20 cellular contexts compared by ENCODE assay signal in the genomic region with DNA sequence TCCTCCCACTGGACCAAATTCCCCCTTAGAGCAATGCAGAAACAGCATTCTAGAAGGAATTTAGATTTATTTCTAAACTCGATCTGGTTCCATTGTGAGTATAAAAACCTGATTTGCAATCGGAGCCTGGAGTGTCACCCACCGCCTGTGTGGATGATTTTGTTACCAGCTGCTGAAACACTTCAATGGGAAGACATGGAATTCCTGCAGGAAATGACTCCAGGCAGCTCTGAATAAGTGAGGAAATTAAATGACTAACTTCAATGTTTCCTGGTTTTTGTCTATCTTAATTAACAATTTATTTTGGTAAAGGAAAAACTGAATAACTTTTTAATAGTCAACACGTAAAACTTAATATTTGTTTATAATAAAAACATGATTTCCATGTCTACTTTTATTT. TPM values are rescaled to one million over a fixed set of nuclear protein-coding genes. Genes with fewer than 3 reads are reported as not detected.
DNase-seq lines count a peak whose midpoint lies in the region; ATAC-seq, FAIRE-seq and TF ChIP-seq lines count a peak whose summit lies in the region.
"Had no signal": no experiment of that assay in that cellular context is flagged by ENCODE, and none has a peak within 500 bp of the region (broad histone marks: within the 10 kb centered on the region; RNA-seq: fewer than 3 reads in every experiment).

No MANE protein-coding gene starts in this region.

- ATAC-seq in GM18517 (IDR thresholded peaks at IDR 0.05; ENCODE audit: unreplicated experiment): no peak
- ATAC-seq in GM18858 (IDR thresholded peaks at IDR 0.05; ENCODE audit: unreplicated experiment): no peak
- ATAC-seq: HepG2 had no signal

- no TSS peak for BruUV-seq in A673 (replicated peaks; lab: Mats Ljungman, UMichigan)

- no peak for FAIRE-seq in GM19239 (lab: Jason Lieb, UNC)
- FAIRE-seq: A204.1, HepG2 had no signal

- no peak overlapping the region for H3K4me3 ChIP-seq in A673 (ENCODE audit: low read depth, low read length, poor library complexity, severe bottlenecking)
- no peak overlapping the region for H3K4me3 ChIP-seq in SJCRH30
- no peak overlapping the region for H3K4me3 ChIP-seq in fibroblast of pulmonary artery (replicated peaks; ENCODE audit: low read depth, low read length)
- H3K4me3 ChIP-seq: HAP-1 had no signal

- H3K27ac ChIP-seq in A673 (ENCODE audit: low read depth, low read length, poor library complexity, severe bottlenecking) (no peak overlapping the region), SJCRH30 (no peak overlapping the region)

- intact Hi-C loops in A673 (cut with micrococcal nuclease; ENCODE audit: unreplicated experiment): no loop called here

- no peaks in the 10 kb centered on the region for H3K9me3 ChIP-seq in A673 (ENCODE audit: low read depth, low read length, poor library complexity, severe bottlenecking)
- H3K9me3 ChIP-seq in SJCRH30 (replicated peaks): no peaks in the 10 kb centered on the region
- H3K9me3 ChIP-seq: HAP-1 had no signal

- TF ChIP-seq CTCF in A673 (conservative IDR thresholded peaks at IDR 0.05; ENCODE audit: low read depth, low read length) (no peak), fibroblast of pulmonary artery (IDR thresholded peaks at IDR 0.05; ENCODE audit: low read length, missing control alignments) (no peak)

- CTCF ChIA-PET in A673 (lab: Charles Lee): interaction anchor here (0.5 kb wide), 1 partner anchor 283 kb away, joined by 8 read pairs; no protein-coding TSS in a partner anchor

- peaks cover 12% of the 10 kb centered on the region for H3K27me3 ChIP-seq in A673 (replicated peaks; ENCODE audit: insufficient read depth, low read depth, low read length, poor library complexity)
- no peaks in the 10 kb centered on the region for H3K27me3 ChIP-seq in SJCRH30

- no peaks in the 10 kb centered on the region for H3K4me1 ChIP-seq in A673 (ENCODE audit: insufficient read depth, low read length, poor library complexity, severe bottlenecking)
- H3K4me1 ChIP-seq in SJCRH30: no peaks in the 10 kb centered on the region
- H3K4me1 ChIP-seq: HAP-1 had no signal

- DNase-seq in A673 (ENCODE audit: low spot score) (peak; percentile 37), SJCRH30 (peak; percentile 2 to 5), fibroblast of pulmonary artery (ENCODE audit: low read depth) (peak; percentile 26), kidney tubule cell (ENCODE audit: low spot score) (peak; percentile 27), GM19239 (ENCODE audit: insufficient read length, low spot score) (no peak), NOMO-1 treated with DMSO at 0.1 percent for 48 hours (lab: John Stamatoyannopoulos, UW; ENCODE audit: unreplicated experiment) (no peak)
- DNase-seq: CD4-positive, alpha-beta T cell; DMS153; KBM-7; NCI-H1105 treated with DMSO at 0.1 percent for 48 hours; NCI-H1694; NCI-H2081 treated with DMSO at 0.1 percent for 48 hours; NCI-H748 treated with DMSO at 0.1 percent for 48 hours; RPMI8226 had no signal

- H3K36me3 ChIP-seq in A673 (ENCODE audit: insufficient read depth, low read length, poor library complexity, severe bottlenecking) (no peaks in the 10 kb centered on the region), SJCRH30 (no peaks in the 10 kb centered on the region)
- H3K36me3 ChIP-seq: HAP-1 had no signal

- POLR2A ChIA-PET in A673 (lab: Charles Lee; ENCODE audit: low non-redundant PET): no interaction called here

RNA-seq across cellular contexts. Expression of gene CTAGE1, which starts 19.3 kb away (rescaled TPM):
- total RNA-seq in A673 (2021): not detected in 2 replicates
- total RNA-seq in SJCRH30 (2014; rRNA removed; shearing (Covaris generic)): not detected in 2 replicates
- total RNA-seq: CD4-positive, alpha-beta T cell; NCI-H460 had no signal

Comparison
In these comparisons a context has a peak if more than half of its experiments do, and no peak if none do; other contexts are left out.
1. DNase-seq: peak in A673 (single experiment), SJCRH30 (2 of 2), fibroblast of pulmonary artery (single experiment) and kidney tubule cell (single experiment); none in GM19239 (single experiment) and NOMO-1 treated with DMSO at 0.1 percent for 48 hours (single experiment).